Comparison of ENCODE assay signal across 9 cellular contexts in genomic region chr9:129968690-129969485, GRCh38.
DNase-seq lines count a peak whose midpoint lies in the region; ATAC-seq and TF ChIP-seq lines count a peak whose summit lies in the region.
"Had no signal": no experiment of that assay in that cellular context is flagged by ENCODE, and none has a peak within 500 bp of the region (broad histone marks: within the 10 kb centered on the region; RNA-seq: fewer than 3 reads in every experiment).

No MANE protein-coding gene starts in this region.

- no peak for ATAC-seq in natural killer cell
- ATAC-seq in HG03045 (IDR thresholded peaks at IDR 0.05; ENCODE audit: unreplicated experiment), result no peak
- no peak for ATAC-seq in GM18502 (IDR thresholded peaks at IDR 0.05; ENCODE audit: poor library complexity, unreplicated experiment)
- no peak for ATAC-seq in GM19395 (IDR thresholded peaks at IDR 0.05; ENCODE audit: unreplicated experiment)

- H3K27me3 ChIP-seq in MG63, result no peaks in the 10 kb centered on the region

- H3K27ac Mint-ChIP-seq in chondrocyte (ENCODE audit: unreplicated experiment), result peak overlapping the region; percentile 17
- H3K27ac Mint-ChIP-seq in natural killer cell, result peak overlapping the region; percentile 66 to 69

- no peaks in the 10 kb centered on the region for H3K27me3 Mint-ChIP-seq in chondrocyte (ENCODE audit: low read depth)
- no peaks in the 10 kb centered on the region for H3K27me3 Mint-ChIP-seq in natural killer cell (ENCODE audit: low read depth in 2 of 2)

- DNase-seq in AG20443 (ENCODE audit: low spot score) (peak; percentile 63), MG63 (peak; percentile 56), chondrocyte (ENCODE audit: low spot score) (no peak), natural killer cell (no peak), iPS-NIHi7 (ENCODE audit: extremely low spot score) (no peak)
- DNase-seq: amygdala had no signal

- H3K9me3 ChIP-seq in MG63, result no peaks in the 10 kb centered on the region

- no peak overlapping the region for H3K4me3 ChIP-seq in MG63

- peaks cover 4% of the 10 kb centered on the region; the same call in 1 of the 2 replicates for H3K36me3 ChIP-seq in MG63

- intact Hi-C loops in natural killer cell (cut with micrococcal nuclease), result loop anchor here (5.0 kb wide), 1 partner anchor 37 kb away; no protein-coding TSS in a partner anchor

- no peak overlapping the region for H3K4me3 Mint-ChIP-seq in chondrocyte (ENCODE audit: unreplicated experiment)
- no peak overlapping the region for H3K4me3 Mint-ChIP-seq in natural killer cell

- TF ChIP-seq CTCF in chondrocyte (IDR thresholded peaks at IDR 0.05) (no peak), natural killer cell (IDR thresholded peaks at IDR 0.05) (no peak)

- H3K4me1 Mint-ChIP-seq in chondrocyte (ENCODE audit: low read depth) (peaks cover 50% of the 10 kb centered on the region), natural killer cell (peaks cover 28 to 29% of the 10 kb centered on the region in 2 donors)

- peaks cover 18% of the 10 kb centered on the region for H3K36me3 Mint-ChIP-seq in chondrocyte (ENCODE audit: low read depth)
- H3K36me3 Mint-ChIP-seq in natural killer cell, result no peaks in the 10 kb centered on the region

- H3K9me3 Mint-ChIP-seq in chondrocyte (ENCODE audit: low read depth) (no peaks in the 10 kb centered on the region), natural killer cell (no peaks in the 10 kb centered on the region)

Comparison
In these comparisons a context has a peak if more than half of its experiments do, and no peak if none do; other contexts are left out.
1. DNase-seq: peak in AG20443 (single experiment) and MG63 (single experiment); none in chondrocyte (single experiment), natural killer cell (single experiment) and iPS-NIHi7 (single experiment).